In the genomic region with DNA sequence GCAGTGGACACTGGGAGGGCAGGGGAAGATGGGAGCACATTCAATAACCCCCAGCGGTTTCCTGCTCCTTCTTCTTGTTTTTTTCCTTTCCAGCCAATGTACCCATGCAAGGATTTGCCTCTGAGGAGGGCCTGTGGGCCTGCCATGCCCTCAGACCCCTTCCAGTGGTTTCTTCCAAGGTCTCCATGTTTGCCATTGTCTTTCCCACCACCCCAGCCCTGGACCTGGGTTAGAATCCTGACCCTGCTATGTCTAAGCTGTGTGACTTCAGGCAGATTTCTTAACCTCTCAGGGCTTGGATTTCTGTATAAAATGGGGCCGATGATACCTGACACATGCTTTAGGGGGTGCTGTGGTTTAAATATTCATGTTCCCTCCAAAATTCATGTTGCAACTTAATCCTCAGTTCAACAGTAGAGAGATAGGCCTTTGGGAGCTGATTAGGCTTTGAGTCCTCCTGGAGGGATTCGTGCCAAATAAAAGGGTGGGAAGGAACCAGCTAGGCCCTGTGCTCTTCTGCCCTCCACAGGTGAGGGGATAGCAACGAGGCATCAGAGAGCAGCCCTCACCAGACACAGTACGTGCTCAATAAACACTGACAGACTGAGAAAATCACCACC, we compare ENCODE assay signal across 1 cellular context.
TF ChIP-seq lines count a peak whose summit lies in the region.

No MANE protein-coding gene starts in this region.

TF ChIP-seq in K562, 482 proteins besides CTCF, POLR2A, EP300 and RAD21 (continued from another document and continues in another):
- TF ChIP-seq, protein P1, sequence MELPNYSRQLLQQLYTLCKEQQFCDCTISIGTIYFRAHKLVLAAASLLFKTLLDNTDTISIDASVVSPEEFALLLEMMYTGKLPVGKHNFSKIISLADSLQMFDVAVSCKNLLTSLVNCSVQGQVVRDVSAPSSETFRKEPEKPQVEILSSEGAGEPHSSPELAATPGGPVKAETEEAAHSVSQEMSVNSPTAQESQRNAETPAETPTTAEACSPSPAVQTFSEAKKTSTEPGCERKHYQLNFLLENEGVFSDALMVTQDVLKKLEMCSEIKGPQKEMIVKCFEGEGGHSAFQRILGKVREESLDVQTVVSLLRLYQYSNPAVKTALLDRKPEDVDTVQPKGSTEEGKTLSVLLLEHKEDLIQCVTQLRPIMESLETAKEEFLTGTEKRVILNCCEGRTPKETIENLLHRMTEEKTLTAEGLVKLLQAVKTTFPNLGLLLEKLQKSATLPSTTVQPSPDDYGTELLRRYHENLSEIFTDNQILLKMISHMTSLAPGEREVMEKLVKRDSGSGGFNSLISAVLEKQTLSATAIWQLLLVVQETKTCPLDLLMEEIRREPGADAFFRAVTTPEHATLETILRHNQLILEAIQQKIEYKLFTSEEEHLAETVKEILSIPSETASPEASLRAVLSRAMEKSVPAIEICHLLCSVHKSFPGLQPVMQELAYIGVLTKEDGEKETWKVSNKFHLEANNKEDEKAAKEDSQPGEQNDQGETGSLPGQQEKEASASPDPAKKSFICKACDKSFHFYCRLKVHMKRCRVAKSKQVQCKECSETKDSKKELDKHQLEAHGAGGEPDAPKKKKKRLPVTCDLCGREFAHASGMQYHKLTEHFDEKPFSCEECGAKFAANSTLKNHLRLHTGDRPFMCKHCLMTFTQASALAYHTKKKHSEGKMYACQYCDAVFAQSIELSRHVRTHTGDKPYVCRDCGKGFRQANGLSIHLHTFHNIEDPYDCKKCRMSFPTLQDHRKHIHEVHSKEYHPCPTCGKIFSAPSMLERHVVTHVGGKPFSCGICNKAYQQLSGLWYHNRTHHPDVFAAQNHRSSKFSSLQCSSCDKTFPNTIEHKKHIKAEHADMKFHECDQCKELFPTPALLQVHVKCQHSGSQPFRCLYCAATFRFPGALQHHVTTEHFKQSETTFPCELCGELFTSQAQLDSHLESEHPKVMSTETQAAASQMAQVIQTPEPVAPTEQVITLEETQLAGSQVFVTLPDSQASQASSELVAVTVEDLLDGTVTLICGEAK (IDR thresholded peaks at IDR 0.05): no peak
- TF ChIP-seq, protein P1 (CRISPR knock-in tag; IDR thresholded peaks at IDR 0.05): no peak
- TF ChIP-seq ZNF780A (CRISPR knock-in tag; IDR thresholded peaks at IDR 0.05) (no peak), CBFA2T3 (IDR thresholded peaks at IDR 0.05) (no peak), ZEB2 (IDR thresholded peaks at IDR 0.05) (0 out of 2 replicates have a peak, but pooled peaks have one; percentile 17), ZFPM2 (CRISPR knock-in tag; IDR thresholded peaks at IDR 0.05) (no peak), POLR2B (IDR thresholded peaks at IDR 0.05; ENCODE audit: low read depth, partially characterized antibody) (no peak), CC2D1A (IDR thresholded peaks at IDR 0.05) (peak; percentile 47; the same call in 1 of the 2 replicates), KAT8 (IDR thresholded peaks at IDR 0.05; ENCODE audit: low read depth) (no peak), ZC3H8 (IDR thresholded peaks at IDR 0.05) (no peak), E2F3 (CRISPR knock-in tag; IDR thresholded peaks at IDR 0.05) (0 out of 2 replicates have a peak, but pooled peaks have one; percentile 31), KAT2B (IDR thresholded peaks at IDR 0.05; ENCODE audit: low read depth, low read length) (no peak), RBM39 (optimal IDR thresholded peaks at IDR 0.05; ENCODE audit: low read depth, low read length) (no peak), EGR1 (conservative IDR thresholded peaks at IDR 0.05) (no peak), MCM3 (IDR thresholded peaks at IDR 0.05) (no peak), NR2C2 (CRISPR knock-in tag; IDR thresholded peaks at IDR 0.05) (no peak), NR2C2 (tag; IDR thresholded peaks at IDR 0.05) (no peak), RHOXF2B (CRISPR knock-in tag; conservative IDR thresholded peaks at IDR 0.05) (no peak), MAFG (tag; conservative IDR thresholded peaks at IDR 0.05) (no peak)
- TF ChIP-seq, protein P2, sequence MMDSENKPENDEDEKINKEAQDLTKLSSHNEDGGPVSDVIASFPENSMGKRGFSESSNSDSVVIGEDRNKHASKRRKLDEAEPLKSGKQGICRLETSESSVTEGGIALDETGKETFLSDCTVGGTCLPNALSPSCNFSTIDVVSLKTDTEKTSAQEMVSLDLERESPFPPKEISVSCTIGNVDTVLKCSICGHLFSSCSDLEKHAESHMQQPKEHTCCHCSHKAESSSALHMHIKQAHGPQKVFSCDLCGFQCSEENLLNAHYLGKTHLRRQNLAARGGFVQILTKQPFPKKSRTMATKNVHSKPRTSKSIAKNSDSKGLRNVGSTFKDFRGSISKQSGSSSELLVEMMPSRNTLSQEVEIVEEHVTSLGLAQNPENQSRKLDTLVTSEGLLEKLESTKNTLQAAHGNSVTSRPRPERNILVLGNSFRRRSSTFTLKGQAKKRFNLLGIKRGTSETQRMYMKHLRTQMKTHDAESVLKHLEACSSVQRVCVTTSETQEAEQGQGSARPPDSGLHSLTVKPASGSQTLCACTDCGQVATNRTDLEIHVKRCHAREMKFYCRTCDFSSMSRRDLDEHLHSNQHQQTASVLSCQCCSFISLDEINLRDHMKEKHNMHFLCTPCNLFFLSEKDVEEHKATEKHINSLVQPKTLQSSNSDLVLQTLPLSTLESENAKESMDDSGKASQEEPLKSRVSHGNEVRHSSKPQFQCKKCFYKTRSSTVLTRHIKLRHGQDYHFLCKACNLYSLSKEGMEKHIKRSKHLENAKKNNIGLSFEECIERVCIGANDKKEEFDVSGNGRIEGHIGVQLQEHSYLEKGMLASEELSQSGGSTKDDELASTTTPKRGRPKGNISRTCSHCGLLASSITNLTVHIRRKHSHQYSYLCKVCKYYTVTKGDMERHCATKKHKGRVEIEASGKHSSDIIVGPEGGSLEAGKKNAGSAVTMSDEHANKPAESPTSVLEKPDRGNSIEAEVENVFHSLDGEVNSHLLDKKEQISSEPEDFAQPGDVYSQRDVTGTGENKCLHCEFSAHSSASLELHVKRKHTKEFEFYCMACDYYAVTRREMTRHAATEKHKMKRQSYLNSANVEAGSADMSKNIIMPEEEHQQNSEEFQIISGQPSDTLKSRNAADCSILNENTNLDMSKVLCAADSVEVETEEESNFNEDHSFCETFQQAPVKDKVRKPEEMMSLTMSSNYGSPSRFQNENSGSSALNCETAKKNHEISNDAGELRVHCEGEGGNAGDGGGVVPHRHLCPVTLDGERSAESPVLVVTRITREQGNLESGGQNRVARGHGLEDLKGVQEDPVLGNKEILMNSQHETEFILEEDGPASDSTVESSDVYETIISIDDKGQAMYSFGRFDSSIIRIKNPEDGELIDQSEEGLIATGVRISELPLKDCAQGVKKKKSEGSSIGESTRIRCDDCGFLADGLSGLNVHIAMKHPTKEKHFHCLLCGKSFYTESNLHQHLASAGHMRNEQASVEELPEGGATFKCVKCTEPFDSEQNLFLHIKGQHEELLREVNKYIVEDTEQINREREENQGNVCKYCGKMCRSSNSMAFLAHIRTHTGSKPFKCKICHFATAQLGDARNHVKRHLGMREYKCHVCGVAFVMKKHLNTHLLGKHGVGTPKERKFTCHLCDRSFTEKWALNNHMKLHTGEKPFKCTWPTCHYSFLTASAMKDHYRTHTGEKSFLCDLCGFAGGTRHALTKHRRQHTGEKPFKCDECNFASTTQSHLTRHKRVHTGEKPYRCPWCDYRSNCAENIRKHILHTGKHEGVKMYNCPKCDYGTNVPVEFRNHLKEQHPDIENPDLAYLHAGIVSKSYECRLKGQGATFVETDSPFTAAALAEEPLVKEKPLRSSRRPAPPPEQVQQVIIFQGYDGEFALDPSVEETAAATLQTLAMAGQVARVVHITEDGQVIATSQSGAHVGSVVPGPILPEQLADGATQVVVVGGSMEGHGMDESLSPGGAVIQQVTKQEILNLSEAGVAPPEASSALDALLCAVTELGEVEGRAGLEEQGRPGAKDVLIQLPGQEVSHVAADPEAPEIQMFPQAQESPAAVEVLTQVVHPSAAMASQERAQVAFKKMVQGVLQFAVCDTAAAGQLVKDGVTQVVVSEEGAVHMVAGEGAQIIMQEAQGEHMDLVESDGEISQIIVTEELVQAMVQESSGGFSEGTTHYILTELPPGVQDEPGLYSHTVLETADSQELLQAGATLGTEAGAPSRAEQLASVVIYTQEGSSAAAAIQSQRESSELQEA (IDR thresholded peaks at IDR 0.05; ENCODE audit: low read depth): no peak
- TF ChIP-seq, protein P3, sequence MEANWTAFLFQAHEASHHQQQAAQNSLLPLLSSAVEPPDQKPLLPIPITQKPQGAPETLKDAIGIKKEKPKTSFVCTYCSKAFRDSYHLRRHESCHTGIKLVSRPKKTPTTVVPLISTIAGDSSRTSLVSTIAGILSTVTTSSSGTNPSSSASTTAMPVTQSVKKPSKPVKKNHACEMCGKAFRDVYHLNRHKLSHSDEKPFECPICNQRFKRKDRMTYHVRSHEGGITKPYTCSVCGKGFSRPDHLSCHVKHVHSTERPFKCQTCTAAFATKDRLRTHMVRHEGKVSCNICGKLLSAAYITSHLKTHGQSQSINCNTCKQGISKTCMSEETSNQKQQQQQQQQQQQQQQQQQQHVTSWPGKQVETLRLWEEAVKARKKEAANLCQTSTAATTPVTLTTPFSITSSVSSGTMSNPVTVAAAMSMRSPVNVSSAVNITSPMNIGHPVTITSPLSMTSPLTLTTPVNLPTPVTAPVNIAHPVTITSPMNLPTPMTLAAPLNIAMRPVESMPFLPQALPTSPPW (CRISPR knock-in tag; IDR thresholded peaks at IDR 0.05): no peak
- TF ChIP-seq, protein P4, sequence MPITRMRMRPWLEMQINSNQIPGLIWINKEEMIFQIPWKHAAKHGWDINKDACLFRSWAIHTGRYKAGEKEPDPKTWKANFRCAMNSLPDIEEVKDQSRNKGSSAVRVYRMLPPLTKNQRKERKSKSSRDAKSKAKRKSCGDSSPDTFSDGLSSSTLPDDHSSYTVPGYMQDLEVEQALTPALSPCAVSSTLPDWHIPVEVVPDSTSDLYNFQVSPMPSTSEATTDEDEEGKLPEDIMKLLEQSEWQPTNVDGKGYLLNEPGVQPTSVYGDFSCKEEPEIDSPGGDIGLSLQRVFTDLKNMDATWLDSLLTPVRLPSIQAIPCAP (CRISPR knock-in tag; IDR thresholded peaks at IDR 0.05; ENCODE audit: borderline replicate concordance): no peak
- TF ChIP-seq, protein P5, sequence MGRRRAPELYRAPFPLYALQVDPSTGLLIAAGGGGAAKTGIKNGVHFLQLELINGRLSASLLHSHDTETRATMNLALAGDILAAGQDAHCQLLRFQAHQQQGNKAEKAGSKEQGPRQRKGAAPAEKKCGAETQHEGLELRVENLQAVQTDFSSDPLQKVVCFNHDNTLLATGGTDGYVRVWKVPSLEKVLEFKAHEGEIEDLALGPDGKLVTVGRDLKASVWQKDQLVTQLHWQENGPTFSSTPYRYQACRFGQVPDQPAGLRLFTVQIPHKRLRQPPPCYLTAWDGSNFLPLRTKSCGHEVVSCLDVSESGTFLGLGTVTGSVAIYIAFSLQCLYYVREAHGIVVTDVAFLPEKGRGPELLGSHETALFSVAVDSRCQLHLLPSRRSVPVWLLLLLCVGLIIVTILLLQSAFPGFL (CRISPR knock-in tag; IDR thresholded peaks at IDR 0.05): no peak
- TF ChIP-seq, protein P6, sequence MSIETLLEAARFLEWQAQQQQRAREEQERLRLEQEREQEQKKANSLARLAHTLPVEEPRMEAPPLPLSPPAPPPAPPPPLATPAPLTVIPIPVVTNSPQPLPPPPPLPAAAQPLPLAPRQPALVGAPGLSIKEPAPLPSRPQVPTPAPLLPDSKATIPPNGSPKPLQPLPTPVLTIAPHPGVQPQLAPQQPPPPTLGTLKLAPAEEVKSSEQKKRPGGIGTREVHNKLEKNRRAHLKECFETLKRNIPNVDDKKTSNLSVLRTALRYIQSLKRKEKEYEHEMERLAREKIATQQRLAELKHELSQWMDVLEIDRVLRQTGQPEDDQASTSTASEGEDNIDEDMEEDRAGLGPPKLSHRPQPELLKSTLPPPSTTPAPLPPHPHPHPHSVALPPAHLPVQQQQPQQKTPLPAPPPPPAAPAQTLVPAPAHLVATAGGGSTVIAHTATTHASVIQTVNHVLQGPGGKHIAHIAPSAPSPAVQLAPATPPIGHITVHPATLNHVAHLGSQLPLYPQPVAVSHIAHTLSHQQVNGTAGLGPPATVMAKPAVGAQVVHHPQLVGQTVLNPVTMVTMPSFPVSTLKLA (conservative IDR thresholded peaks at IDR 0.05): no peak
- TF ChIP-seq, protein P7, sequence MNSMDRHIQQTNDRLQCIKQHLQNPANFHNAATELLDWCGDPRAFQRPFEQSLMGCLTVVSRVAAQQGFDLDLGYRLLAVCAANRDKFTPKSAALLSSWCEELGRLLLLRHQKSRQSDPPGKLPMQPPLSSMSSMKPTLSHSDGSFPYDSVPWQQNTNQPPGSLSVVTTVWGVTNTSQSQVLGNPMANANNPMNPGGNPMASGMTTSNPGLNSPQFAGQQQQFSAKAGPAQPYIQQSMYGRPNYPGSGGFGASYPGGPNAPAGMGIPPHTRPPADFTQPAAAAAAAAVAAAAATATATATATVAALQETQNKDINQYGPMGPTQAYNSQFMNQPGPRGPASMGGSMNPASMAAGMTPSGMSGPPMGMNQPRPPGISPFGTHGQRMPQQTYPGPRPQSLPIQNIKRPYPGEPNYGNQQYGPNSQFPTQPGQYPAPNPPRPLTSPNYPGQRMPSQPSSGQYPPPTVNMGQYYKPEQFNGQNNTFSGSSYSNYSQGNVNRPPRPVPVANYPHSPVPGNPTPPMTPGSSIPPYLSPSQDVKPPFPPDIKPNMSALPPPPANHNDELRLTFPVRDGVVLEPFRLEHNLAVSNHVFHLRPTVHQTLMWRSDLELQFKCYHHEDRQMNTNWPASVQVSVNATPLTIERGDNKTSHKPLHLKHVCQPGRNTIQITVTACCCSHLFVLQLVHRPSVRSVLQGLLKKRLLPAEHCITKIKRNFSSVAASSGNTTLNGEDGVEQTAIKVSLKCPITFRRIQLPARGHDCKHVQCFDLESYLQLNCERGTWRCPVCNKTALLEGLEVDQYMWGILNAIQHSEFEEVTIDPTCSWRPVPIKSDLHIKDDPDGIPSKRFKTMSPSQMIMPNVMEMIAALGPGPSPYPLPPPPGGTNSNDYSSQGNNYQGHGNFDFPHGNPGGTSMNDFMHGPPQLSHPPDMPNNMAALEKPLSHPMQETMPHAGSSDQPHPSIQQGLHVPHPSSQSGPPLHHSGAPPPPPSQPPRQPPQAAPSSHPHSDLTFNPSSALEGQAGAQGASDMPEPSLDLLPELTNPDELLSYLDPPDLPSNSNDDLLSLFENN (IDR thresholded peaks at IDR 0.05; ENCODE audit: low read depth in 2 of 2, low read length in 2 of 2): no peak
